ENCODE assay signal across 8 cellular contexts in the genomic region with DNA sequence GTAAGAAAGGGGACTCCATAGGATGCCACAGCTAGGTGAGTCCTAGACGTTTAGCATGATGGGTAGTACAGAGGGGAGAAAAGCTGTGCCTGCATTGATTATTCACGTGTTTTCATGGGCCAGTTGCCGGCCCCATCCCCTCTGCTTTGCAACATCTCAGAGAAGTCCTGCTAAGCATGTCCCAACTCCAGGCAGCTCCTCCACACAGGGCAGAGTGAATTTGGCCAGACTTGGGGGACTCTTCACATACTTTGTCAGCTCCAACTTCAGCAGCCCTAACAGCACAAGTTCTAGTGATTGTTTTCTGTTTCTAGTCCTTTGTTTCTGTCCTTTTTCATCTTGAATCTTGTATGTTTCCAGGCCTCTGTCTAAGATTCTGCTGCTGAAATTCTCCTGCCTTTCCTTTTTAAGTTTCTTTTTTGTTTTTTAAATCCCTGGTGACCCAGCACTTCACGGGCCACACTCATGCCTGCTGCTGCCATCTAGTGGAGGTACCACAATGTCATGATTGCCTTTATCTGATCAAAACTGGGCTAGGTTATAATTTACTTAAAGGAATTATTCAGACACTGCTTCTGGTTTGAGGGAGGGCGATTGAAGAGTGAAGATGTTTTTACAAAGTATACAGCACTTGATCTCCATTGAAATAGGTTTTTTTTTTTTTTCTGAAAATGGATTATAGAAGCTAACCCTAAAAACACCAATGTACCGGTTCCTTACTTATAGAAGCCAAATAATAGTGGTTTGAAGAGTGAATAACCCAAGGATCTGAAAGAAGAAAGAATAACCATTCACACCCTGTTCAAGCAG.
DNase-seq lines count a peak whose midpoint lies in the region; ATAC-seq, FAIRE-seq and TF ChIP-seq lines count a peak whose summit lies in the region.

No MANE protein-coding gene starts in this region.

- no TSS peak for BruUV-seq in A673 (replicated peaks; lab: Mats Ljungman, UMichigan)
- no TSS peak for BruUV-seq in GM12878 (replicated peaks; lab: Mats Ljungman, UMichigan)

- RAD21 ChIA-PET in GM12878 (lab: Charles Lee; ENCODE audit: unreplicated experiment): interaction anchor here (1.5 to 1.6 kb wide), 2 partner anchors 33 to 359 kb away, joined by 3 to 5 read pairs; no protein-coding TSS in a partner anchor

- H3K27ac ChIP-seq in A673 (ENCODE audit: low read depth, low read length, poor library complexity, severe bottlenecking) (no peak overlapping the region), GM12878 (ENCODE audit: control insufficient read depth, insufficient read depth) (no peak overlapping the region)

- CTCF ChIA-PET in A673 (lab: Charles Lee): no interaction called here
- CTCF ChIA-PET in GM10248 (lab: Yijun Ruan, JAX): interaction anchor here (0.8 to 1.5 kb wide), 9 partner anchors 9 to 53 kb away, joined by 3 to 5 read pairs (median 3); no protein-coding TSS in a partner anchor
- CTCF ChIA-PET in GM12878 (lab: Yijun Ruan, JAX): interaction anchor here (0.6 to 3.1 kb wide), 18 partner anchors 8 to 786 kb away, joined by 3 to 22 read pairs (median 3); no protein-coding TSS in a partner anchor

- SMC1A ChIA-PET in GM12878 (lab: Charles Lee; ENCODE audit: uncharacterized antibody, unreplicated experiment): interaction anchor here (0.6 to 1.9 kb wide), 6 partner anchors 10 to 539 kb away, joined by 3 to 7 read pairs (median 4); no protein-coding TSS in a partner anchor

- no peaks in the 10 kb centered on the region for H3K4me1 ChIP-seq in A673 (ENCODE audit: insufficient read depth, low read length, poor library complexity, severe bottlenecking)
- no peaks in the 10 kb centered on the region for H3K4me1 ChIP-seq in GM12878 (ENCODE audit: control insufficient read depth, insufficient read depth, low read length)
- no peaks in the 10 kb centered on the region for H3K4me1 ChIP-seq in iPS-15b (ENCODE audit: control insufficient read depth, insufficient read depth, low read length)

- no peak overlapping the region for H3K4me3 ChIP-seq in A673 (ENCODE audit: low read depth, low read length, poor library complexity, severe bottlenecking)
- no peak overlapping the region for H3K4me3 ChIP-seq in GM12878
- no peak overlapping the region for H3K4me3 ChIP-seq in iPS-15b (ENCODE audit: low read depth, low read length)

- no peak for TF ChIP-seq POLR2A in GM12878 (IDR thresholded peaks at IDR 0.05; ENCODE audit: low read depth, low read length)

- DNase-seq in A673 (ENCODE audit: low spot score) (peak; percentile 61), GM10248 (ENCODE audit: extremely low spot score) (peak; percentile 34), NCI-H226 (peak; percentile 20), GM12878 (ENCODE audit: low read depth, low spot score) (peak; percentile 8)
- peak; percentile 18 to 21 for DNase-seq in stimulated activated CD4-positive, alpha-beta T cell treated with anti-CD3 and anti-CD28 coated beads, Interleukin-2, amount 100 ng/mL, for 24 hours

- intact Hi-C loops in A673 (cut with micrococcal nuclease; ENCODE audit: unreplicated experiment): loop anchor here (1.0 to 10.0 kb wide), 3 partner anchors 359 to 638 kb away; no protein-coding TSS in a partner anchor
- intact Hi-C loops in GM12878 (cut with micrococcal nuclease; ENCODE audit: unreplicated experiment): loop anchor here (5.0 kb wide), 2 partner anchors 360 to 420 kb away; no protein-coding TSS in a partner anchor

- peak; percentile 69 for ATAC-seq in HG02610 (IDR thresholded peaks at IDR 0.05; ENCODE audit: unreplicated experiment)
- peak; percentile 90 for ATAC-seq in GM12878
- no peak for ATAC-seq in GM18517 (IDR thresholded peaks at IDR 0.05; ENCODE audit: unreplicated experiment)

- no peaks in the 10 kb centered on the region for H4K20me1 ChIP-seq in GM12878 (ENCODE audit: control insufficient read depth, insufficient read depth)

- no peak overlapping the region for H2AFZ ChIP-seq in GM12878 (ENCODE audit: control insufficient read depth, low read depth, low read length)

- H3K36me3 ChIP-seq in A673 (ENCODE audit: insufficient read depth, low read length, poor library complexity, severe bottlenecking): no peaks in the 10 kb centered on the region
- no peaks in the 10 kb centered on the region for H3K36me3 ChIP-seq in GM12878 (ENCODE audit: control insufficient read depth in 2 of 2, insufficient read depth in 2 of 2, low read length in 1 of 2)
- H3K36me3 ChIP-seq in iPS-15b (ENCODE audit: control insufficient read depth, insufficient read depth, low read length): no peaks in the 10 kb centered on the region

- H3K79me2 ChIP-seq in GM12878 (ENCODE audit: control insufficient read depth, insufficient read depth, low read length): no peaks in the 10 kb centered on the region

- TF ChIP-seq CTCF in A673 (conservative IDR thresholded peaks at IDR 0.05; ENCODE audit: low read depth, low read length) (peak; percentile 84), GM10248 (IDR thresholded peaks at IDR 0.05; ENCODE audit: control extremely low read depth, extremely low read depth, low read depth, missing control alignments) (peak; percentile 68), GM12878 (IDR thresholded peaks at IDR 0.05 in 2 of 3, conservative IDR thresholded peaks at IDR 0.05 in 1 of 3; ENCODE audit: control insufficient read depth in 2 of 3, extremely low read depth in 1 of 3, insufficient read depth in 1 of 3, low read depth in 3 of 3, low read length in 3 of 3) (peak; percentile 59 to 71 (median 67))

- no peak overlapping the region for H3K4me2 ChIP-seq in GM12878 (ENCODE audit: control insufficient read depth, insufficient read depth)

- WGBS in GM12878 (ENCODE audit: insufficient coverage, insufficient replicate concordance, low lambda C conversion rate, missing lambda C conversion rate): 22% methylated on average over 6 of the region's 6 CpGs

- peak; percentile 55 for TF ChIP-seq RAD21 in GM12878 (IDR thresholded peaks at IDR 0.05; ENCODE audit: insufficient read depth, low read depth, low read length)

- no peak overlapping the region for H3K9ac ChIP-seq in GM12878 (ENCODE audit: control insufficient read depth, insufficient read depth, low read length)
- peak overlapping the region; percentile 28 for H3K9ac ChIP-seq in iPS-15b (ENCODE audit: low read depth, low read length)

- in situ Hi-C loops in GM12878 (cut with MboI): no loop called here

- no peak for TF ChIP-seq EP300 in GM12878 (IDR thresholded peaks at IDR 0.05; ENCODE audit: borderline replicate concordance in 1 of 2, control insufficient read depth in 1 of 2, low read depth in 2 of 2, low read length in 2 of 2)

- peak; percentile 56 for FAIRE-seq in GM12878 (lab: Jason Lieb, UNC)

- H3K9me3 ChIP-seq in A673 (ENCODE audit: low read depth, low read length, poor library complexity, severe bottlenecking) (no peaks in the 10 kb centered on the region), GM12878 (replicated peaks; ENCODE audit: control insufficient read depth, insufficient read depth, low read length) (no peaks in the 10 kb centered on the region), iPS-15b (ENCODE audit: control insufficient read depth, insufficient read depth, low read length) (no peaks in the 10 kb centered on the region)

- POLR2A ChIA-PET in A673 (lab: Charles Lee; ENCODE audit: low non-redundant PET) (no interaction called here), GM10248 (lab: Yijun Ruan, JAX) (no interaction called here), GM12878 (lab: Charles Lee) (no interaction called here)

- H3K27me3 ChIP-seq in A673 (replicated peaks; ENCODE audit: insufficient read depth, low read depth, low read length, poor library complexity) (no peaks in the 10 kb centered on the region), GM12878 (replicated peaks in 1 of 2; ENCODE audit: control insufficient read depth in 2 of 2, insufficient read depth in 2 of 2, low read length in 1 of 2) (no peaks in the 10 kb centered on the region), iPS-15b (ENCODE audit: control insufficient read depth, insufficient read depth, low read length) (no peaks in the 10 kb centered on the region)

TF ChIP-seq in GM12878, 131 proteins besides CTCF, POLR2A, EP300 and RAD21:
- TF ChIP-seq CREB1 (IDR thresholded peaks at IDR 0.05; ENCODE audit: low read depth) (no peak), SMC3 (IDR thresholded peaks at IDR 0.05; ENCODE audit: borderline replicate concordance, low read length) (peak; percentile 58; the same call in 1 of the 2 replicates), BRCA1 (IDR thresholded peaks at IDR 0.05; ENCODE audit: low read depth, low read length) (no peak)

Comparison
In these comparisons a context has a peak if more than half of its experiments do, and no peak if none do; other contexts are left out.
1. DNase-seq: peak in every context shown above with its lines; median percentile 61 in A673; 34 in GM10248; 20 in NCI-H226; 20 in stimulated activated CD4-positive, alpha-beta T cell treated with anti-CD3 and anti-CD28 coated beads, Interleukin-2, amount 100 ng/mL, for 24 hours; 8 in GM12878.